In the genomic region with DNA sequence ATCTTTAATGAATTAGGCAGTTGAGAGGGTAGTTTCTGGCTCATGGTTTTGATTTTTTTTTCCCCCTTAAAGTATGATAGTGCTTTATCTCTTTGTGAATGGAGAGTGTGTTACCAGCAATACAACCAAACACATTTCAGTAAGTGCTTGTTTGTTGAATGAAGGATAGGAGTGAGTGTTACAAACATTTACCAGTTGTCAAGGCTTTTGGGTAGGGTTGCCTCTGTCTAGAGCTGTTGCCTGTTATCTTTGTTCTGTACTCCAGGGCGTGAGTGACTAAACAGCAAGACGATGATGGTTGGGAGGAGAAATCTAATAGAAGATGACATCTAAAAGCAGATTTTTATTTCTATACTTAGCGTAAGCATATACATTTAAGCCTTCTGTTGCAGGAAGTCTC, we compare ENCODE assay signal across 21 cellular contexts. TPM values are rescaled to one million over a fixed set of nuclear protein-coding genes. Genes with fewer than 3 reads are reported as not detected.
DNase-seq lines count a peak whose midpoint lies in the region; ATAC-seq and TF ChIP-seq lines count a peak whose summit lies in the region.
"Had no signal": no experiment of that assay in that cellular context is flagged by ENCODE, and none has a peak within 500 bp of the region (broad histone marks: within the 10 kb centered on the region; RNA-seq: fewer than 3 reads in every experiment).

No MANE protein-coding gene starts in this region.

- H3K9ac ChIP-seq in smooth muscle cell (ENCODE audit: low read depth), result no peak overlapping the region

- peaks cover 0 to 51% (median 13%) of the 10 kb centered on the region in 12 donors for H3K4me1 ChIP-seq in heart left ventricle
- peaks cover 37% of the 10 kb centered on the region for H3K4me1 ChIP-seq in left ventricle myocardium inferior
- H3K4me1 ChIP-seq in smooth muscle cell (ENCODE audit: low read depth), result no peaks in the 10 kb centered on the region
- H3K4me1 ChIP-seq: BE2C had no signal

- H3K79me2 ChIP-seq in smooth muscle cell (ENCODE audit: low read depth), result no peaks in the 10 kb centered on the region

- H2AFZ ChIP-seq in smooth muscle cell (ENCODE audit: low read depth), result peak overlapping the region; percentile 49

- H3K4me3 ChIP-seq in heart left ventricle (no peak overlapping the region), left ventricle myocardium inferior (no peak overlapping the region), smooth muscle cell (no peak overlapping the region)
- H3K4me3 ChIP-seq: GM12878, MG63 had no signal

- no peaks in the 10 kb centered on the region for H3F3A ChIP-seq in smooth muscle cell (ENCODE audit: low read depth)

- TF ChIP-seq CTCF in heart left ventricle (IDR thresholded peaks at IDR 0.05) (no peak), left ventricle myocardium inferior (IDR thresholded peaks at IDR 0.05; ENCODE audit: borderline replicate concordance) (no peak), smooth muscle cell (IDR thresholded peaks at IDR 0.05; ENCODE audit: borderline replicate concordance, insufficient read depth, poor library complexity, severe bottlenecking) (no peak)

- intact Hi-C loops in heart left ventricle (cut with DNase I), result loop anchor here in 1 of 10 donors (10.0 kb wide), 1 partner anchor 57 kb away; no protein-coding TSS in a partner anchor
- intact Hi-C loops in left ventricle myocardium inferior (cut with micrococcal nuclease), result no loop called here
- intact Hi-C loops in left ventricle myocardium superior (cut with micrococcal nuclease), result no loop called here
- intact Hi-C loops in posterior cingulate gyrus (cut with DNase I), result no loop called here

- H4K20me1 ChIP-seq in smooth muscle cell (ENCODE audit: low read depth), result no peaks in the 10 kb centered on the region

- ATAC-seq in heart left ventricle (peak; percentile 51 to 74 (median 60)), SK-N-SH treated with all-trans-retinoic acid at 6 μM for 48 hours (peak; percentile 24; the same call in 2 of the 3 replicates), left ventricle myocardium superior (peak; percentile 68)
- ATAC-seq: GM12878 had no signal

- DNase-seq in heart left ventricle (no peak), left ventricle myocardium inferior (no peak), left ventricle myocardium superior (no peak), smooth muscle cell (lab: John Stamatoyannopoulos, UW; ENCODE audit: unreplicated experiment) (no peak), SKM-1 treated with dmso at 0.1 percent for 144 hours (lab: John Stamatoyannopoulos, UW; ENCODE audit: unreplicated experiment) (no peak), posterior cingulate gyrus (no peak)
- DNase-seq: BE2C; CD4-positive, CD25-positive, alpha-beta regulatory T cell; DMS79 treated with DMSO at 0.1 percent for 48 hours; Kasumi-1; MG63; NCI-H1048; NCI-H1417 treated with DMSO at 0.1 percent for 48 hours; NCI-H187; NCI-H2107; NCI-H345; NCI-H524; OCI-M1; SHP77 had no signal

- H3K36me3 ChIP-seq in heart left ventricle (no peaks in the 10 kb centered on the region), left ventricle myocardium inferior (no peaks in the 10 kb centered on the region), smooth muscle cell (ENCODE audit: low read depth) (no peaks in the 10 kb centered on the region)
- H3K36me3 ChIP-seq: BE2C, MG63 had no signal

- TF ChIP-seq POLR2A in heart left ventricle (IDR thresholded peaks at IDR 0.05), result no peak

- H3K27ac ChIP-seq in heart left ventricle (no peak overlapping the region), left ventricle myocardium inferior (replicated peaks) (no peak overlapping the region), smooth muscle cell (ENCODE audit: low read depth) (peak overlapping the region; percentile 66)

- H3K9me3 ChIP-seq in heart left ventricle (no peaks in the 10 kb centered on the region), left ventricle myocardium inferior (replicated peaks) (no peaks in the 10 kb centered on the region), smooth muscle cell (replicated peaks; ENCODE audit: low read depth) (no peaks in the 10 kb centered on the region)
- H3K9me3 ChIP-seq: BE2C, MG63 had no signal

- H3K27me3 ChIP-seq in heart left ventricle (no peaks in the 10 kb centered on the region), left ventricle myocardium inferior (ENCODE audit: low read depth) (no peaks in the 10 kb centered on the region), smooth muscle cell (ENCODE audit: low read depth) (no peaks in the 10 kb centered on the region)
- H3K27me3 ChIP-seq: MG63 had no signal

- WGBS in heart left ventricle, 4 donors, result 50 to 66% (median 55%) methylated on average over 3 of the region's 3 CpGs
- WGBS in smooth muscle cell (ENCODE audit: low lambda C conversion rate), result 19% methylated on average over 3 of the region's 3 CpGs

- peak overlapping the region; percentile 15 for H3K4me2 ChIP-seq in smooth muscle cell

TF ChIP-seq in SK-N-SH treated with all-trans-retinoic acid at 6 μM for 48 hours, 23 proteins besides CTCF, POLR2A, EP300 and RAD21:
- TF ChIP-seq RARB (CRISPR knock-in tag; IDR thresholded peaks at IDR 0.05), result no peak
- TF ChIP-seq POU6F1 (CRISPR knock-in tag; IDR thresholded peaks at IDR 0.05; ENCODE audit: borderline replicate concordance, low read depth), result no peak
- no peak for TF ChIP-seq PPARA (CRISPR knock-in tag; IDR thresholded peaks at IDR 0.05; ENCODE audit: borderline replicate concordance)
- TF ChIP-seq ZNF565 (CRISPR knock-in tag; conservative IDR thresholded peaks at IDR 0.05; ENCODE audit: low read depth), result no peak
- TF ChIP-seq ZNF8 (CRISPR knock-in tag; IDR thresholded peaks at IDR 0.05), result no peak
- no peak for TF ChIP-seq ISL1 (CRISPR knock-in tag; IDR thresholded peaks at IDR 0.05)
- no peak for TF ChIP-seq ESRRG (CRISPR knock-in tag; IDR thresholded peaks at IDR 0.05)
- TF ChIP-seq PATZ1 (CRISPR knock-in tag; IDR thresholded peaks at IDR 0.05; ENCODE audit: borderline replicate concordance), result no peak

RNA-seq across cellular contexts. Expression of gene MAP3K7CL, which starts 21.5 kb away (rescaled TPM):
- total RNA-seq in heart left ventricle (10 to 100 TPM in 3 of 9 donors, 1 to 10 TPM in 5, under 1 TPM in 1; 0.64 to 25.2 (median 7.4) TPM), left ventricle myocardium inferior (2.1 TPM), left ventricle myocardium superior (1.1 TPM), smooth muscle cell (1.3 and 2.5 TPM in 2 replicates)
- polyA plus RNA-seq in heart left ventricle (1 to 10 TPM; 2.7 to 4.5 TPM), smooth muscle cell (3.0 and 3.7 TPM in 2 replicates)
